In the genomic region with DNA sequence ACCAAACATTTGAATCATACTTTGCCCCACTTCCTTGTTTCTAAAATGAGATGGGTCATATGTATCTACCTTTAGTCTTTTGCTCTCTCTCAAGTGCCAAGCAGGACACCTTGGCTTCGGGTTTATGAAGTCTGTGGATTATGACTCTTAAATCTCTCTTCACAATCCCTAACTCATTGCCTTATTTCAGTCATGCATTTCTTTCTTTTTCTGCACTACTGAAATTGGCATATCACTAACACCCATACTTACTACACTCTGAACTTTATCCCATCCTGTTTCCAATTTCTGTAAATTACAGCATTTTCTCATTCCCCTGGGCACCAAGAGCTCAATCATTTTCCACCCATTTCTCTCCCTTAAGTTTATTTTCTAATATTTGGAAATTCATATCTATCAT, we compare ENCODE assay signal across 24 cellular contexts. TPM values are rescaled to one million over a fixed set of nuclear protein-coding genes. Genes with fewer than 3 reads are reported as not detected.
"Had no signal": no experiment of that assay in that cellular context is flagged by ENCODE, and none has a peak within 500 bp of the region (broad histone marks: within the 10 kb centered on the region; RNA-seq: fewer than 3 reads in every experiment).

No MANE protein-coding gene starts in this region.

- H3K27ac ChIP-seq: KMS-11, SJSA1, SK-N-MC had no signal

- H3K4me1 ChIP-seq: SJSA1 had no signal

- H3K27me3 ChIP-seq: SJSA1 had no signal

- H3K36me3 ChIP-seq: SJSA1 had no signal

- H3K4me3 ChIP-seq: SJSA1, SK-N-MC had no signal

- DNase-seq: IMR-90, Kasumi-1, MM.1S, NCI-H1092 treated with DMSO at 0.1 percent for 48 hours, NCI-H1417, NCI-H1436 treated with DMSO at 0.1 percent for 48 hours, NCI-H1694, NCI-H187 treated with DMSO at 0.1 percent for 48 hours, NCI-H2029 treated with DMSO at 0.1 percent for 48 hours, NCI-H2171 treated with DMSO at 0.1 percent for 48 hours, NCI-H345, NCI-H510A, NCI-H524 treated with DMSO at 0.1 percent for 48 hours, NCI-H69, NCI-H774, OCI-M1, Right ventricle myocardium superior, RPMI8226, SIG-M5 had no signal

- H3K9me3 ChIP-seq: SJSA1 had no signal

RNA-seq across cellular contexts. Expression of a gene that starts 42.0 kb away (rescaled TPM):
- total RNA-seq: HT-29, M059J, SJSA1 had no signal
